Comparison of ENCODE assay signal across 8 cellular contexts in genomic region chr1:231460614-231461013, GRCh38. TPM values are rescaled to one million over a fixed set of nuclear protein-coding genes. Genes with fewer than 3 reads are reported as not detected.
A peak's percentile ranks its signal among the peaks of the same experiment; 100 is the strongest.
DNase-seq lines count a peak whose midpoint lies in the region; ATAC-seq lines count a peak whose summit lies in the region.

No MANE protein-coding gene starts in this region.

- peak; percentile 88 for ATAC-seq in GM21447 (IDR thresholded peaks at IDR 0.05; ENCODE audit: unreplicated experiment)

- peak overlapping the region; percentile 26 for H3K27ac Mint-ChIP-seq in activated naive CD8-positive, alpha-beta T cell treated with anti-CD3 and anti-CD28 coated beads for 36 hours

- no peak overlapping the region for H3K4me3 Mint-ChIP-seq in activated naive CD8-positive, alpha-beta T cell treated with anti-CD3 and anti-CD28 coated beads for 36 hours

- peaks cover 86% of the 10 kb centered on the region for H3K27me3 Mint-ChIP-seq in activated naive CD8-positive, alpha-beta T cell treated with anti-CD3 and anti-CD28 coated beads for 36 hours

- H3K36me3 Mint-ChIP-seq in activated naive CD8-positive, alpha-beta T cell treated with anti-CD3 and anti-CD28 coated beads for 36 hours = peaks cover 11% of the 10 kb centered on the region

- peaks cover 34% of the 10 kb centered on the region for H3K9me3 Mint-ChIP-seq in activated naive CD8-positive, alpha-beta T cell treated with anti-CD3 and anti-CD28 coated beads for 36 hours

- H3K4me1 Mint-ChIP-seq in activated naive CD8-positive, alpha-beta T cell treated with anti-CD3 and anti-CD28 coated beads for 36 hours = peaks cover 22% of the 10 kb centered on the region

- DNase-seq in AML-193 (lab: John Stamatoyannopoulos, UW) = peak; percentile 95 to 97
- peak; percentile 0 for DNase-seq in OCI-M2 (lab: John Stamatoyannopoulos, UW; ENCODE audit: unreplicated experiment)
- peak; percentile 58 for DNase-seq in activated naive CD8-positive, alpha-beta T cell treated with anti-CD3 and anti-CD28 coated beads for 36 hours
- peak; percentile 34 to 53 for DNase-seq in stimulated activated CD8-positive, alpha-beta memory T cell treated with anti-CD3 and anti-CD28 coated beads, Interleukin-15, amount 100 ng/mL, for 48 hours (ENCODE audit: low read depth in 2 of 2)
- no peak for DNase-seq in NCI-H1436 treated with DMSO at 0.1 percent for 48 hours (lab: John Stamatoyannopoulos, UW)
- DNase-seq in NCI-H1694 treated with DMSO at 0.1 percent for 48 hours (lab: John Stamatoyannopoulos, UW) = no peak
- no peak for DNase-seq in LoVo (ENCODE audit: low spot score)

RNA-seq across cellular contexts. Expression of gene EGLN1, which starts 38.5 kb away (rescaled TPM):
- 10 to 100 TPM; 36.3 to 37.8 TPM for total RNA-seq in activated naive CD8-positive, alpha-beta T cell treated with anti-CD3 and anti-CD28 coated beads for 36 hours

Comparison
In these comparisons a context has a peak if more than half of its experiments do, and no peak if none do; other contexts are left out.
1. DNase-seq: peak in AML-193 (2 of 2), OCI-M2 (single experiment), activated naive CD8-positive, alpha-beta T cell treated with anti-CD3 and anti-CD28 coated beads for 36 hours (single experiment) and stimulated activated CD8-positive, alpha-beta memory T cell treated with anti-CD3 and anti-CD28 coated beads, Interleukin-15, amount 100 ng/mL, for 48 hours (2 of 2); none in NCI-H1436 treated with DMSO at 0.1 percent for 48 hours (single experiment), NCI-H1694 treated with DMSO at 0.1 percent for 48 hours (single experiment) and LoVo (single experiment).